In genomic region chr1:9240914-9241820, GRCh38 we compare ENCODE assay signal across 17 cellular contexts. TPM values are rescaled to one million over a fixed set of nuclear protein-coding genes. Genes with fewer than 3 reads are reported as not detected.
DNase-seq lines count a peak whose midpoint lies in the region; ATAC-seq and TF ChIP-seq lines count a peak whose summit lies in the region.
"Had no signal": no experiment of that assay in that cellular context is flagged by ENCODE, and none has a peak within 500 bp of the region (broad histone marks: within the 10 kb centered on the region; RNA-seq: fewer than 3 reads in every experiment).

No MANE protein-coding gene starts in this region.

- no peak for TF ChIP-seq RAD21 in liver (IDR thresholded peaks at IDR 0.05)

- H3K27ac Mint-ChIP-seq in stimulated activated effector memory CD8-positive, alpha-beta T cell treated with anti-CD3 and anti-CD28 coated beads, Interleukin-12 subunit alpha, Interleukin-12 subunit beta, amount 100 ng/mL, for 72 hours: peak overlapping the region; percentile 74
- H3K27ac Mint-ChIP-seq: T-cell had no signal

- peaks cover 0 to 86% (median 0%) of the 10 kb centered on the region in 11 experiments; a peak in 7 of 22 replicates for H4K20me1 ChIP-seq in BLaER1 treated with 17β-estradiol and CSF1 and Interleukin-3, amounts not matched to agents 10 nM and 100 nM

- H3K4me1 Mint-ChIP-seq in stimulated activated effector memory CD8-positive, alpha-beta T cell treated with anti-CD3 and anti-CD28 coated beads, Interleukin-12 subunit alpha, Interleukin-12 subunit beta, amount 100 ng/mL, for 72 hours: peaks cover 43% of the 10 kb centered on the region

- peaks cover 0 to 43% (median 0%) of the 10 kb centered on the region in 11 experiments; a peak in 7 of 22 replicates for H3K27me3 ChIP-seq in BLaER1 treated with 17β-estradiol and CSF1 and Interleukin-3, amounts not matched to agents 10 nM and 100 nM
- no peaks in the 10 kb centered on the region for H3K27me3 ChIP-seq in Peyer's patch
- H3K27me3 ChIP-seq in liver (ENCODE audit: control insufficient read depth in 4 of 4, insufficient read depth in 4 of 4, low read length in 3 of 4): no peaks in the 10 kb centered on the region
- H3K27me3 ChIP-seq in effector memory CD4-positive, alpha-beta T cell (replicated peaks; ENCODE audit: control insufficient read depth, insufficient read depth, low read length, poor library complexity, severe bottlenecking): no peaks in the 10 kb centered on the region

- H3K36me3 ChIP-seq in BLaER1 treated with 17β-estradiol and CSF1 and Interleukin-3, amounts not matched to agents 10 nM and 100 nM: peaks cover 0 to 13% (median 7%) of the 10 kb centered on the region in 11 experiments; a peak in 9 of 22 replicates
- peaks cover 0 to 4% (median 0%) of the 10 kb centered on the region in 3 donors for H3K36me3 ChIP-seq in Peyer's patch
- H3K36me3 ChIP-seq in liver (ENCODE audit: control insufficient read depth in 4 of 4, insufficient read depth in 3 of 4, low read depth in 1 of 4, low read length in 3 of 4): peaks cover 0 to 14% (median 5%) of the 10 kb centered on the region in 4 donors
- peaks cover 6% of the 10 kb centered on the region for H3K36me3 ChIP-seq in effector memory CD4-positive, alpha-beta T cell (ENCODE audit: control insufficient read depth, insufficient read depth, low read length)

- peaks cover 88 to 98% (median 94%) of the 10 kb centered on the region in 10 experiments for H3K4me1 ChIP-seq in BLaER1 treated with 17β-estradiol and CSF1 and Interleukin-3, amounts not matched to agents 10 nM and 100 nM
- peaks cover 8 to 67% (median 12%) of the 10 kb centered on the region in 4 donors for H3K4me1 ChIP-seq in Peyer's patch
- H3K4me1 ChIP-seq in liver (ENCODE audit: control insufficient read depth in 4 of 4, insufficient read depth in 4 of 4, low read length in 3 of 4): peaks cover 23 to 62% (median 47%) of the 10 kb centered on the region in 4 donors
- peaks cover 18% of the 10 kb centered on the region for H3K4me1 ChIP-seq in effector memory CD4-positive, alpha-beta T cell (ENCODE audit: control insufficient read depth, insufficient read depth, low read length, poor library complexity, severe bottlenecking)

- no peaks in the 10 kb centered on the region for H3K9me3 Mint-ChIP-seq in stimulated activated effector memory CD8-positive, alpha-beta T cell treated with anti-CD3 and anti-CD28 coated beads, Interleukin-12 subunit alpha, Interleukin-12 subunit beta, amount 100 ng/mL, for 72 hours
- H3K9me3 Mint-ChIP-seq: activated T-cell treated with anti-CD3 and anti-CD28 coated beads, Interleukin-2, amount 50 U/mL, for 24 hours; T-cell had no signal

- DNase-seq in Peyer's patch (no peak), DMS79 treated with DMSO at 0.1 percent for 48 hours (lab: John Stamatoyannopoulos, UW) (no peak)
- DNase-seq in stimulated activated effector memory CD8-positive, alpha-beta T cell treated with anti-CD3 and anti-CD28 coated beads, Interleukin-12 subunit alpha, Interleukin-12 subunit beta, amount 100 ng/mL, for 72 hours (ENCODE audit: low spot score in 2 of 2): no peak
- no peak for DNase-seq in effector memory CD4-positive, alpha-beta T cell
- no peak for DNase-seq in stimulated activated CD8-positive, alpha-beta memory T cell treated with anti-CD3 and anti-CD28 coated beads, Interleukin-4, amount 100 ng/mL, for 48 hours
- DNase-seq: activated CD4-positive, alpha-beta T cell treated with anti-CD3 and anti-CD28 coated beads for 4 hours; activated T-cell treated with anti-CD3 and anti-CD28 coated beads, Interleukin-2, amount 50 U/mL, for 24 hours; amniotic stem cell; dermis blood vessel endothelial cell; immature natural killer cell; KBM-7; NCI-H1694; T-cell had no signal

- no peaks in the 10 kb centered on the region for H3K9me3 ChIP-seq in BLaER1 treated with 17β-estradiol and CSF1 and Interleukin-3, amounts not matched to agents 10 nM and 100 nM (replicated peaks in 1 of 11)
- H3K9me3 ChIP-seq in Peyer's patch (no peaks in the 10 kb centered on the region), liver (ENCODE audit: control insufficient read depth in 4 of 4, low read length in 3 of 4) (no peaks in the 10 kb centered on the region)
- no peaks in the 10 kb centered on the region for H3K9me3 ChIP-seq in effector memory CD4-positive, alpha-beta T cell (ENCODE audit: control insufficient read depth, low read length)

- ATAC-seq in stimulated activated effector memory CD8-positive, alpha-beta T cell treated with anti-CD3 and anti-CD28 coated beads, Interleukin-12 subunit alpha, Interleukin-12 subunit beta, amount 100 ng/mL, for 72 hours: no peak
- no peak for ATAC-seq in GM19455 (IDR thresholded peaks at IDR 0.05; ENCODE audit: unreplicated experiment)
- ATAC-seq: GM12878, T-cell had no signal

- H3K27ac ChIP-seq in BLaER1 treated with 17β-estradiol and CSF1 and Interleukin-3, amounts not matched to agents 10 nM and 100 nM: peak overlapping the region in 4 of 11 experiments; percentile 54 to 83 (median 76); a peak in 6 of 22 replicates
- H3K27ac ChIP-seq in Peyer's patch (peak overlapping the region in 3 of 4 donors; percentile 34 to 71 (median 66)), liver (ENCODE audit: low read depth in 1 of 2, low read length in 2 of 2) (peak overlapping the region; percentile 96 to 99)
- H3K27ac ChIP-seq in effector memory CD4-positive, alpha-beta T cell (ENCODE audit: insufficient read depth, low read length, poor library complexity, severe bottlenecking): no peak overlapping the region

- H3K9ac ChIP-seq in BLaER1 treated with 17β-estradiol and CSF1 and Interleukin-3, amounts not matched to agents 10 nM and 100 nM: peak overlapping the region in 4 of 11 experiments; percentile 59 to 73 (median 64); a peak in 9 of 22 replicates
- H3K9ac ChIP-seq in liver (ENCODE audit: low read depth in 1 of 2, low read length in 2 of 2): peak overlapping the region; percentile 80 to 96

- WGBS in liver: 39% methylated on average over 8 of the region's 8 CpGs

- H3K4me3 ChIP-seq in BLaER1 treated with 17β-estradiol and CSF1 and Interleukin-3, amounts not matched to agents 10 nM and 100 nM: no peak overlapping the region
- H3K4me3 ChIP-seq in Peyer's patch (no peak overlapping the region), liver (ENCODE audit: low read depth in 1 of 3, low read length in 3 of 3) (peak overlapping the region; percentile 59 to 70 (median 64))
- no peak overlapping the region for H3K4me3 ChIP-seq in effector memory CD4-positive, alpha-beta T cell (ENCODE audit: insufficient read depth, low read depth, low read length, poor library complexity, severe bottlenecking)
- H3K4me3 ChIP-seq: GM12878 had no signal

- H3K4me3 Mint-ChIP-seq in stimulated activated effector memory CD8-positive, alpha-beta T cell treated with anti-CD3 and anti-CD28 coated beads, Interleukin-12 subunit alpha, Interleukin-12 subunit beta, amount 100 ng/mL, for 72 hours: no peak overlapping the region

- H3K36me3 Mint-ChIP-seq in stimulated activated effector memory CD8-positive, alpha-beta T cell treated with anti-CD3 and anti-CD28 coated beads, Interleukin-12 subunit alpha, Interleukin-12 subunit beta, amount 100 ng/mL, for 72 hours: peaks cover 11% of the 10 kb centered on the region

- peak overlapping the region; percentile 65 to 96 (median 90) for H3K4me2 ChIP-seq in BLaER1 treated with 17β-estradiol and CSF1 and Interleukin-3, amounts not matched to agents 10 nM and 100 nM

- TF ChIP-seq POLR2A in Peyer's patch (IDR thresholded peaks at IDR 0.05): no peak

- no peak for TF ChIP-seq CTCF in Peyer's patch (IDR thresholded peaks at IDR 0.05)
- no peak for TF ChIP-seq CTCF in liver (IDR thresholded peaks at IDR 0.05; ENCODE audit: low read depth, low read length, missing input control)

TF ChIP-seq in liver, 16 proteins besides CTCF, POLR2A, EP300 and RAD21:
- TF ChIP-seq JUND (IDR thresholded peaks at IDR 0.05) (no peak), NR2F2 (IDR thresholded peaks at IDR 0.05) (no peak), GABPA (IDR thresholded peaks at IDR 0.05 in 1 of 2, conservative IDR thresholded peaks at IDR 0.05 in 1 of 2) (no peak), HNF4G (IDR thresholded peaks at IDR 0.05) (no peak), EGR1 (IDR thresholded peaks at IDR 0.05; ENCODE audit: low read depth in 2 of 2) (no peak), RXRA (IDR thresholded peaks at IDR 0.05) (no peak), ATF3 (IDR thresholded peaks at IDR 0.05) (no peak), FOXA1 (IDR thresholded peaks at IDR 0.05) (no peak), FOXA2 (IDR thresholded peaks at IDR 0.05) (no peak)

RNA-seq across cellular contexts. Expression of gene H6PD, which starts 6.6 kb away (rescaled TPM):
- total RNA-seq in Peyer's patch (10 to 100 TPM; 23.1 to 72.9 (median 37.2) TPM), liver (100 to 1,000 TPM in 1 of 2 donors, 10 to 100 TPM in 1; 47.7 to 134 TPM)
- polyA plus RNA-seq in liver: 10 to 100 TPM; 28.9 to 65.8 TPM

RNA-seq across cellular contexts. Expression of gene SPSB1, which starts 51.5 kb away (rescaled TPM):
- total RNA-seq in Peyer's patch (100 to 1,000 TPM in 2 of 4 donors, 10 to 100 TPM in 2; 69.3 to 168 (median 94.1) TPM), liver (10 to 100 TPM in 1 of 2 donors, 1 to 10 TPM in 1; 4.1 to 19.1 TPM)
- polyA plus RNA-seq in liver: 10 to 100 TPM; 10.4 to 22.6 TPM

Comparison
In these comparisons a context has a peak if more than half of its experiments do, and no peak if none do; other contexts are left out.
1. H3K4me3 ChIP-seq: peak in liver (3 of 3); none in BLaER1 treated with 17β-estradiol and CSF1 and Interleukin-3, amounts not matched to agents 10 nM and 100 nM (0 of 10), Peyer's patch (0 of 4) and effector memory CD4-positive, alpha-beta T cell (single experiment).